ENCODE assay signal across 14 cellular contexts in genomic region chr11:47606731-47607130, GRCh38. TPM values are rescaled to one million over a fixed set of nuclear protein-coding genes. Genes with fewer than 3 reads are reported as not detected.
DNase-seq lines count a peak whose midpoint lies in the region; ATAC-seq and TF ChIP-seq lines count a peak whose summit lies in the region.
"Had no signal": no experiment of that assay in that cellular context is flagged by ENCODE, and none has a peak within 500 bp of the region (broad histone marks: within the 10 kb centered on the region; RNA-seq: fewer than 3 reads in every experiment).

No MANE protein-coding gene starts in this region.

- H4K20me1 ChIP-seq in Karpas-422 (ENCODE audit: insufficient read depth, low read depth, low read length) = no peaks in the 10 kb centered on the region

- H3K9me3 Mint-ChIP-seq in activated naive CD4-positive, alpha-beta T cell treated with anti-CD3 and anti-CD28 coated beads, Interleukin-2, amount 10 ng/mL, durations not matched to agents 7 days and 5 days = no peaks in the 10 kb centered on the region
- H3K9me3 Mint-ChIP-seq: activated naive CD8-positive, alpha-beta T cell treated with anti-CD3 and anti-CD28 coated beads, Interleukin-2, amount 10 ng/mL, durations not matched to agents 7 days and 5 days; stimulated activated memory B cell treated with anti-CD40 and anti-IgM and Interleukin-4, amounts not matched to agents 10 μg/mL and 1 μg/mL and 100 μg/mL, for 72 hours had no signal

- H3K27me3 Mint-ChIP-seq in activated naive CD4-positive, alpha-beta T cell treated with anti-CD3 and anti-CD28 coated beads, Interleukin-2, amount 10 ng/mL, durations not matched to agents 7 days and 5 days = peaks cover 9% of the 10 kb centered on the region
- H3K27me3 Mint-ChIP-seq: activated CD8-positive, alpha-beta memory T cell treated with anti-CD3 and anti-CD28 coated beads, Interleukin-2, amount 10 ng/mL, durations not matched to agents 7 days and 5 days; activated naive CD8-positive, alpha-beta T cell treated with anti-CD3 and anti-CD28 coated beads, Interleukin-2, amount 10 ng/mL, durations not matched to agents 7 days and 5 days; stimulated activated memory B cell treated with anti-CD40 and anti-IgM and Interleukin-4, amounts not matched to agents 10 μg/mL and 1 μg/mL and 100 μg/mL, for 72 hours had no signal

- CTCF ChIA-PET in activated naive CD4-positive, alpha-beta T cell treated with anti-CD3 and anti-CD28 coated beads, Interleukin-2, amount 10 ng/mL, durations not matched to agents 7 days and 5 days (lab: Charles Lee) = interaction anchor here (1.2 to 1.6 kb wide), 2 partner anchors 10 to 25 kb away, joined by 3 to 7 read pairs; no protein-coding TSS in a partner anchor

- no peaks in the 10 kb centered on the region for H3K36me3 ChIP-seq in Karpas-422 (ENCODE audit: insufficient read depth, low read length)

- DNase-seq in AG10803 (ENCODE audit: low read depth) (peak; percentile 42), Karpas-422 (peak; percentile 68), caudate nucleus (lab: John Stamatoyannopoulos, UW) (no peak), mesenteric fat pad (ENCODE audit: low spot score) (peak; percentile 18), NCI-H2196 (lab: John Stamatoyannopoulos, UW; ENCODE audit: unreplicated experiment) (no peak)
- DNase-seq in activated naive CD4-positive, alpha-beta T cell treated with anti-CD3 and anti-CD28 coated beads, Interleukin-2, amount 10 ng/mL, durations not matched to agents 7 days and 5 days = no peak
- DNase-seq: activated CD8-positive, alpha-beta memory T cell treated with anti-CD3 and anti-CD28 coated beads, Interleukin-2, amount 10 ng/mL, durations not matched to agents 7 days and 5 days; activated naive CD8-positive, alpha-beta T cell treated with anti-CD3 and anti-CD28 coated beads, Interleukin-2, amount 10 ng/mL, durations not matched to agents 7 days and 5 days; NCI-H2029; stimulated activated CD4-positive, alpha-beta T cell treated with anti-CD3 and anti-CD28 coated beads, Interleukin-4, amount 100 ng/mL, for 24 hours had no signal

- no peak overlapping the region for H3K4me3 Mint-ChIP-seq in activated naive CD4-positive, alpha-beta T cell treated with anti-CD3 and anti-CD28 coated beads, Interleukin-2, amount 10 ng/mL, durations not matched to agents 7 days and 5 days
- H3K4me3 Mint-ChIP-seq: activated CD8-positive, alpha-beta memory T cell treated with anti-CD3 and anti-CD28 coated beads, Interleukin-2, amount 10 ng/mL, durations not matched to agents 7 days and 5 days; activated naive CD8-positive, alpha-beta T cell treated with anti-CD3 and anti-CD28 coated beads, Interleukin-2, amount 10 ng/mL, durations not matched to agents 7 days and 5 days; stimulated activated memory B cell treated with anti-CD40 and anti-IgM and Interleukin-4, amounts not matched to agents 10 μg/mL and 1 μg/mL and 100 μg/mL, for 72 hours had no signal

- H3K4me1 ChIP-seq in Karpas-422 (ENCODE audit: low read length) = peaks cover 18% of the 10 kb centered on the region

- no peaks in the 10 kb centered on the region for H3K9me3 ChIP-seq in Karpas-422 (ENCODE audit: low read length)
- H3K9me3 ChIP-seq: vagina had no signal

- H3K9me2 ChIP-seq in Karpas-422 (replicated peaks; ENCODE audit: insufficient read depth, low read length) = no peaks in the 10 kb centered on the region

- H3K4me3 ChIP-seq in AG10803 (ENCODE audit: low read length) (no peak overlapping the region), Karpas-422 (ENCODE audit: low read length) (no peak overlapping the region)
- H3K4me3 ChIP-seq: vagina had no signal

- H3K4me2 ChIP-seq in Karpas-422 (ENCODE audit: low read depth, low read length, poor library complexity, severe bottlenecking) = no peak overlapping the region

- TF ChIP-seq CTCF in AG10803 (conservative IDR thresholded peaks at IDR 0.05; ENCODE audit: low read length) = no peak

- H3K9ac ChIP-seq in Karpas-422 (ENCODE audit: low read length) = no peak overlapping the region

- H3K27ac Mint-ChIP-seq in activated naive CD4-positive, alpha-beta T cell treated with anti-CD3 and anti-CD28 coated beads, Interleukin-2, amount 10 ng/mL, durations not matched to agents 7 days and 5 days = no peak overlapping the region
- H3K27ac Mint-ChIP-seq: activated CD8-positive, alpha-beta memory T cell treated with anti-CD3 and anti-CD28 coated beads, Interleukin-2, amount 10 ng/mL, durations not matched to agents 7 days and 5 days; activated naive CD8-positive, alpha-beta T cell treated with anti-CD3 and anti-CD28 coated beads, Interleukin-2, amount 10 ng/mL, durations not matched to agents 7 days and 5 days; stimulated activated memory B cell treated with anti-CD40 and anti-IgM and Interleukin-4, amounts not matched to agents 10 μg/mL and 1 μg/mL and 100 μg/mL, for 72 hours had no signal

- no peaks in the 10 kb centered on the region for H3K79me2 ChIP-seq in Karpas-422 (ENCODE audit: low read length)

- no peak overlapping the region for H3K27ac ChIP-seq in Karpas-422 (ENCODE audit: low read length)
- H3K27ac ChIP-seq in caudate nucleus (ENCODE audit: low read depth, low read length) = peak overlapping the region; percentile 79
- H3K27ac ChIP-seq: vagina had no signal

- ATAC-seq in GM19395 (IDR thresholded peaks at IDR 0.05; ENCODE audit: unreplicated experiment) (no peak), GM19455 (IDR thresholded peaks at IDR 0.05; ENCODE audit: unreplicated experiment) (no peak)
- ATAC-seq: activated CD8-positive, alpha-beta memory T cell treated with anti-CD3 and anti-CD28 coated beads, Interleukin-2, amount 10 ng/mL, durations not matched to agents 7 days and 5 days; stimulated activated memory B cell treated with anti-CD40 and anti-IgM and Interleukin-4, amounts not matched to agents 10 μg/mL and 1 μg/mL and 100 μg/mL, for 72 hours had no signal

- no peak overlapping the region for H2AFZ ChIP-seq in Karpas-422 (ENCODE audit: low read length)

- peaks cover 5% of the 10 kb centered on the region for H3K36me3 Mint-ChIP-seq in activated naive CD4-positive, alpha-beta T cell treated with anti-CD3 and anti-CD28 coated beads, Interleukin-2, amount 10 ng/mL, durations not matched to agents 7 days and 5 days
- H3K36me3 Mint-ChIP-seq: activated CD8-positive, alpha-beta memory T cell treated with anti-CD3 and anti-CD28 coated beads, Interleukin-2, amount 10 ng/mL, durations not matched to agents 7 days and 5 days had no signal

- H3K4me1 Mint-ChIP-seq in activated naive CD4-positive, alpha-beta T cell treated with anti-CD3 and anti-CD28 coated beads, Interleukin-2, amount 10 ng/mL, durations not matched to agents 7 days and 5 days = peaks cover 10% of the 10 kb centered on the region

- no peaks in the 10 kb centered on the region for H3K27me3 ChIP-seq in Karpas-422 (ENCODE audit: low read length)
- H3K27me3 ChIP-seq: vagina had no signal

RNA-seq across cellular contexts. Expression of gene C1QTNF4, which starts 12.5 kb away (rescaled TPM):
- 4.9 TPM in 1 of 2 replicates, not detected in the other for total RNA-seq in Karpas-422 (2014; rRNA removed; shearing (Covaris generic); ENCODE audit: low replicate concordance)
- total RNA-seq in mesenteric fat pad = 1.1 TPM

RNA-seq across cellular contexts. Expression of gene FAM180B, which starts 20.3 kb away (rescaled TPM):
- not detected in 2 replicates for total RNA-seq in Karpas-422 (2014; rRNA removed; shearing (Covaris generic); ENCODE audit: low replicate concordance)
- 0.55 TPM for total RNA-seq in mesenteric fat pad
- total RNA-seq: activated naive CD8-positive, alpha-beta T cell treated with anti-CD3 and anti-CD28 coated beads, Interleukin-2, amount 10 ng/mL, durations not matched to agents 7 days and 5 days; vagina had no signal

RNA-seq across cellular contexts. Expression of gene NDUFS3, which starts 27.9 kb away (rescaled TPM):
- total RNA-seq in Karpas-422 (2014; rRNA removed; shearing (Covaris generic); ENCODE audit: low replicate concordance) = 41.2 and 104 TPM in 2 replicates
- total RNA-seq in mesenteric fat pad = 72.8 TPM

RNA-seq across cellular contexts. Expression of gene KBTBD4, which starts 28.0 kb away (rescaled TPM):
- total RNA-seq in Karpas-422 (2014; rRNA removed; shearing (Covaris generic); ENCODE audit: low replicate concordance) = 8.7 and 11.0 TPM in 2 replicates
- 12.6 TPM for total RNA-seq in mesenteric fat pad

RNA-seq across cellular contexts. Expression of gene MTCH2, which starts 35.6 kb away (rescaled TPM):
- 49.5 and 72.6 TPM in 2 replicates for total RNA-seq in Karpas-422 (2014; rRNA removed; shearing (Covaris generic); ENCODE audit: low replicate concordance)
- total RNA-seq in mesenteric fat pad = 110 TPM

Comparison
In these comparisons a context has a peak if more than half of its experiments do, and no peak if none do; other contexts are left out.
1. DNase-seq: peak in AG10803 (single experiment), Karpas-422 (single experiment) and mesenteric fat pad (single experiment); none in caudate nucleus (0 of 61), activated naive CD4-positive, alpha-beta T cell treated with anti-CD3 and anti-CD28 coated beads, Interleukin-2, amount 10 ng/mL, durations not matched to agents 7 days and 5 days (single experiment) and NCI-H2196 (single experiment).